10 cellular contexts compared by ENCODE assay signal in genomic region chr14:75234173-75234855, GRCh38. TPM values are rescaled to one million over a fixed set of nuclear protein-coding genes. Genes with fewer than 3 reads are reported as not detected.
DNase-seq lines count a peak whose midpoint lies in the region; ATAC-seq and TF ChIP-seq lines count a peak whose summit lies in the region.
"Had no signal": no experiment of that assay in that cellular context is flagged by ENCODE, and none has a peak within 500 bp of the region (broad histone marks: within the 10 kb centered on the region; RNA-seq: fewer than 3 reads in every experiment).

No MANE protein-coding gene starts in this region.

- H3K4me1 Mint-ChIP-seq in CD4-positive, CD25-positive, alpha-beta regulatory T cell: peaks cover 10 to 42% (median 18%) of the 10 kb centered on the region in 4 donors
- peaks cover 37% of the 10 kb centered on the region for H3K4me1 Mint-ChIP-seq in activated naive CD8-positive, alpha-beta T cell treated with anti-CD3 and anti-CD28 coated beads, Interleukin-2, amount 50 U/mL, for 24 hours
- peaks cover 40% of the 10 kb centered on the region for H3K4me1 Mint-ChIP-seq in activated CD8-positive, alpha-beta T cell treated with anti-CD3 and anti-CD28 coated beads for 36 hours (ENCODE audit: low read depth)

- no peaks in the 10 kb centered on the region for H3K9me2 ChIP-seq in MM.1S (replicated peaks; ENCODE audit: insufficient read depth, low read length)

- no peak for DNase-seq in CD4-positive, CD25-positive, alpha-beta regulatory T cell
- peak; percentile 40 for DNase-seq in RPMI7951 (ENCODE audit: low read depth)
- peak; percentile 91 for DNase-seq in fibroblast of pulmonary artery (ENCODE audit: low read depth)
- peak; percentile 89 for DNase-seq in non-pigmented ciliary epithelial cell (ENCODE audit: low read depth)
- DNase-seq in activated naive CD8-positive, alpha-beta T cell treated with anti-CD3 and anti-CD28 coated beads, Interleukin-2, amount 50 U/mL, for 24 hours: no peak
- DNase-seq in activated CD8-positive, alpha-beta T cell treated with anti-CD3 and anti-CD28 coated beads for 36 hours: no peak
- no peak for DNase-seq in GM10248 (ENCODE audit: extremely low spot score)
- no peak for DNase-seq in MM.1S
- DNase-seq: stimulated activated naive CD4-positive, alpha-beta T cell had no signal

- no peaks in the 10 kb centered on the region for H3K36me3 ChIP-seq in CD4-positive, CD25-positive, alpha-beta regulatory T cell (ENCODE audit: control insufficient read depth, insufficient read depth, low read length)
- H3K36me3 ChIP-seq in MM.1S (replicated peaks; ENCODE audit: insufficient read depth, low read length): no peaks in the 10 kb centered on the region

- H3K27me3 Mint-ChIP-seq in CD4-positive, CD25-positive, alpha-beta regulatory T cell: no peaks in the 10 kb centered on the region
- no peaks in the 10 kb centered on the region for H3K27me3 Mint-ChIP-seq in activated naive CD8-positive, alpha-beta T cell treated with anti-CD3 and anti-CD28 coated beads, Interleukin-2, amount 50 U/mL, for 24 hours
- H3K27me3 Mint-ChIP-seq in activated CD8-positive, alpha-beta T cell treated with anti-CD3 and anti-CD28 coated beads for 36 hours: no peaks in the 10 kb centered on the region

- no peak for TF ChIP-seq CTCF in fibroblast of pulmonary artery (IDR thresholded peaks at IDR 0.05; ENCODE audit: low read length, missing control alignments)
- TF ChIP-seq CTCF in activated CD8-positive, alpha-beta T cell treated with anti-CD3 and anti-CD28 coated beads for 36 hours (IDR thresholded peaks at IDR 0.05): no peak
- TF ChIP-seq CTCF in GM10248 (IDR thresholded peaks at IDR 0.05; ENCODE audit: control extremely low read depth, extremely low read depth, low read depth, missing control alignments): no peak
- no peak for TF ChIP-seq CTCF in MM.1S (IDR thresholded peaks at IDR 0.05; ENCODE audit: low read length)

- intact Hi-C loops in activated CD8-positive, alpha-beta T cell treated with anti-CD3 and anti-CD28 coated beads for 36 hours (cut with micrococcal nuclease): no loop called here

- H3K36me3 Mint-ChIP-seq in CD4-positive, CD25-positive, alpha-beta regulatory T cell: no peaks in the 10 kb centered on the region
- H3K36me3 Mint-ChIP-seq in activated naive CD8-positive, alpha-beta T cell treated with anti-CD3 and anti-CD28 coated beads, Interleukin-2, amount 50 U/mL, for 24 hours (ENCODE audit: low read depth): no peaks in the 10 kb centered on the region
- no peaks in the 10 kb centered on the region for H3K36me3 Mint-ChIP-seq in activated CD8-positive, alpha-beta T cell treated with anti-CD3 and anti-CD28 coated beads for 36 hours (ENCODE audit: low read depth)
- H3K36me3 Mint-ChIP-seq: memory B cell had no signal

- no peaks in the 10 kb centered on the region for H4K20me1 ChIP-seq in MM.1S (ENCODE audit: insufficient read depth, low read length)

- H3K9me3 ChIP-seq in CD4-positive, CD25-positive, alpha-beta regulatory T cell (ENCODE audit: control insufficient read depth in 2 of 2, low read length in 2 of 2): no peaks in the 10 kb centered on the region
- no peaks in the 10 kb centered on the region for H3K9me3 ChIP-seq in MM.1S (replicated peaks; ENCODE audit: insufficient read depth, low read length)

- H3K27ac ChIP-seq in CD4-positive, CD25-positive, alpha-beta regulatory T cell (ENCODE audit: insufficient read depth, low read length, poor library complexity, severe bottlenecking): no peak overlapping the region
- no peak overlapping the region for H3K27ac ChIP-seq in MM.1S (ENCODE audit: low read length)

- H3K79me2 ChIP-seq in MM.1S (ENCODE audit: low read length): no peaks in the 10 kb centered on the region

- no peak overlapping the region for H3K9ac ChIP-seq in MM.1S (ENCODE audit: low read length)

- peak overlapping the region; percentile 31 to 57 (median 47) for H3K27ac Mint-ChIP-seq in CD4-positive, CD25-positive, alpha-beta regulatory T cell
- no peak overlapping the region for H3K27ac Mint-ChIP-seq in activated naive CD8-positive, alpha-beta T cell treated with anti-CD3 and anti-CD28 coated beads, Interleukin-2, amount 50 U/mL, for 24 hours
- no peak overlapping the region for H3K27ac Mint-ChIP-seq in activated CD8-positive, alpha-beta T cell treated with anti-CD3 and anti-CD28 coated beads for 36 hours
- H3K27ac Mint-ChIP-seq: memory B cell had no signal

- H3K27me3 ChIP-seq in CD4-positive, CD25-positive, alpha-beta regulatory T cell (ENCODE audit: control insufficient read depth, insufficient read depth, low read length): no peaks in the 10 kb centered on the region
- no peaks in the 10 kb centered on the region for H3K27me3 ChIP-seq in MM.1S (replicated peaks; ENCODE audit: insufficient read depth, low read length)

- CTCF ChIA-PET in activated CD8-positive, alpha-beta T cell treated with anti-CD3 and anti-CD28 coated beads for 36 hours (lab: Charles Lee): no interaction called here
- CTCF ChIA-PET in GM10248 (lab: Yijun Ruan, JAX): interaction anchor here (1.2 kb wide), 1 partner anchor 17 kb away, joined by 3 read pairs; no protein-coding TSS in a partner anchor

- POLR2A ChIA-PET in activated CD8-positive, alpha-beta T cell treated with anti-CD3 and anti-CD28 coated beads for 36 hours (lab: Charles Lee): interaction anchor here (1.0 kb wide), 2 partner anchors 10 to 24 kb away, joined by 3 read pairs; no protein-coding TSS in a partner anchor
- POLR2A ChIA-PET in GM10248 (lab: Yijun Ruan, JAX): interaction anchor here (0.7 kb wide), 1 partner anchor 43 kb away, joined by 4 read pairs; no protein-coding TSS in a partner anchor

- no peak overlapping the region for H3K4me3 Mint-ChIP-seq in CD4-positive, CD25-positive, alpha-beta regulatory T cell
- H3K4me3 Mint-ChIP-seq in activated naive CD8-positive, alpha-beta T cell treated with anti-CD3 and anti-CD28 coated beads, Interleukin-2, amount 50 U/mL, for 24 hours: no peak overlapping the region
- no peak overlapping the region for H3K4me3 Mint-ChIP-seq in activated CD8-positive, alpha-beta T cell treated with anti-CD3 and anti-CD28 coated beads for 36 hours
- H3K4me3 Mint-ChIP-seq: memory B cell had no signal

- no peaks in the 10 kb centered on the region for H3K9me3 Mint-ChIP-seq in CD4-positive, CD25-positive, alpha-beta regulatory T cell
- H3K9me3 Mint-ChIP-seq in activated naive CD8-positive, alpha-beta T cell treated with anti-CD3 and anti-CD28 coated beads, Interleukin-2, amount 50 U/mL, for 24 hours: no peaks in the 10 kb centered on the region
- H3K9me3 Mint-ChIP-seq in activated CD8-positive, alpha-beta T cell treated with anti-CD3 and anti-CD28 coated beads for 36 hours: no peaks in the 10 kb centered on the region
- H3K9me3 Mint-ChIP-seq: memory B cell had no signal

- no peak for ATAC-seq in CD4-positive, CD25-positive, alpha-beta regulatory T cell (ENCODE audit: low read depth in 2 of 2)
- ATAC-seq in activated naive CD8-positive, alpha-beta T cell treated with anti-CD3 and anti-CD28 coated beads, Interleukin-2, amount 50 U/mL, for 24 hours: no peak
- ATAC-seq in activated CD8-positive, alpha-beta T cell treated with anti-CD3 and anti-CD28 coated beads for 36 hours: no peak

- peaks cover 3% of the 10 kb centered on the region; the same call in 1 of the 2 replicates for H3F3A ChIP-seq in MM.1S (ENCODE audit: insufficient read depth, low read length)

- no peak overlapping the region for H3K4me2 ChIP-seq in MM.1S (ENCODE audit: low read depth, low read length)

- no peak overlapping the region for H2AFZ ChIP-seq in MM.1S (ENCODE audit: low read length)

- peaks cover 24% of the 10 kb centered on the region for H3K4me1 ChIP-seq in CD4-positive, CD25-positive, alpha-beta regulatory T cell (ENCODE audit: control insufficient read depth, insufficient read depth, low read length, poor library complexity, severe bottlenecking)
- H3K4me1 ChIP-seq in MM.1S (ENCODE audit: low read length): peaks cover 28% of the 10 kb centered on the region

- no peak overlapping the region for H3K4me3 ChIP-seq in CD4-positive, CD25-positive, alpha-beta regulatory T cell (ENCODE audit: low read depth, low read length)
- no peak overlapping the region for H3K4me3 ChIP-seq in fibroblast of pulmonary artery (replicated peaks; ENCODE audit: low read depth, low read length)
- no peak overlapping the region for H3K4me3 ChIP-seq in MM.1S (ENCODE audit: low read length)

RNA-seq across cellular contexts. Expression of gene FOS, which starts 44.3 kb away (rescaled TPM):
- 1,673 TPM for total RNA-seq in CD4-positive, CD25-positive, alpha-beta regulatory T cell
- 100 to 1,000 TPM in 2 of 4 donors, 10 to 100 TPM in 2; 56.8 to 145 (median 104) TPM for polyA plus RNA-seq in CD4-positive, CD25-positive, alpha-beta regulatory T cell
- total RNA-seq in RPMI7951 (2014; rRNA removed; shearing (Covaris generic)): 6.9 and 7.7 TPM in 2 replicates
- 10 to 100 TPM; 81.8 to 84.6 TPM for total RNA-seq in activated CD8-positive, alpha-beta T cell treated with anti-CD3 and anti-CD28 coated beads for 36 hours

RNA-seq across cellular contexts. Expression of gene TMED10, which starts 57.9 kb away (rescaled TPM):
- total RNA-seq in CD4-positive, CD25-positive, alpha-beta regulatory T cell: 128 TPM
- 100 to 1,000 TPM; 238 to 265 (median 250) TPM for polyA plus RNA-seq in CD4-positive, CD25-positive, alpha-beta regulatory T cell
- 201 and 247 TPM in 2 replicates for total RNA-seq in RPMI7951 (2014; rRNA removed; shearing (Covaris generic))
- total RNA-seq in activated CD8-positive, alpha-beta T cell treated with anti-CD3 and anti-CD28 coated beads for 36 hours: 100 to 1,000 TPM; 173 to 179 TPM

Comparison
In these comparisons a context has a peak if more than half of its experiments do, and no peak if none do; other contexts are left out.
1. DNase-seq: peak in RPMI7951 (single experiment), fibroblast of pulmonary artery (single experiment) and non-pigmented ciliary epithelial cell (single experiment); none in CD4-positive, CD25-positive, alpha-beta regulatory T cell (0 of 3), activated naive CD8-positive, alpha-beta T cell treated with anti-CD3 and anti-CD28 coated beads, Interleukin-2, amount 50 U/mL, for 24 hours (single experiment), activated CD8-positive, alpha-beta T cell treated with anti-CD3 and anti-CD28 coated beads for 36 hours (single experiment), GM10248 (single experiment) and MM.1S (single experiment).
2. H3K27ac Mint-ChIP-seq: peak in CD4-positive, CD25-positive, alpha-beta regulatory T cell (3 of 3); none in activated naive CD8-positive, alpha-beta T cell treated with anti-CD3 and anti-CD28 coated beads, Interleukin-2, amount 50 U/mL, for 24 hours (single experiment) and activated CD8-positive, alpha-beta T cell treated with anti-CD3 and anti-CD28 coated beads for 36 hours (single experiment).
3. RNA of gene FOS, which starts 44.3 kb away (total RNA-seq): 1,673 TPM in CD4-positive, CD25-positive, alpha-beta regulatory T cell (single experiment); 81.8 to 84.6 TPM in activated CD8-positive, alpha-beta T cell treated with anti-CD3 and anti-CD28 coated beads for 36 hours and 6.9 to 7.7 TPM in RPMI7951; every median in the first group is over 10 times any median in the second.